Comparison of ENCODE assay signal across 21 cellular contexts in the genomic region with DNA sequence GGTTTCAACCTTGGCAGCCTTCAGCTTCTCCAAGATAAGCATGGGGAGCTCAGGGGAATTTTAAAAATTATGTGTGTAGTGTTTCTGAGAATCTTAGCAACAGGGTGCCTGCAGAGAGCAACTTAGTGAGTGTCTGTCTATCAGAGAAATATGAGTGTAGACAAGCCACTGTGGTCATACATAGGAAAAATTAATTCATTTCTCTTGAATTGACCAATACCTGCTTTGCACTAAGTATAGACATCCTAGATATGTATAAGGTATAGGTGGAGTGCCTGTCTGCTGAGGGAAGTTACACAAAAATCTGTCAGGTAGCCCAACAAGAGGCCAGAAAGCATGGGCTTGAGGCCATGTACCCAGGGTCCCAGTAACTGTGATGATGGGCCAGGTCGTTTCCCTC.
"Had no signal": no experiment of that assay in that cellular context is flagged by ENCODE, and none has a peak within 500 bp of the region (broad histone marks: within the 10 kb centered on the region; RNA-seq: fewer than 3 reads in every experiment).

No MANE protein-coding gene starts in this region.

- H3K27me3 ChIP-seq: MG63 had no signal

- H3K36me3 ChIP-seq: MG63 had no signal

- DNase-seq: activated B cell treated with CpG ODN at 0.5 μM for 24 hours; activated CD4-positive, alpha-beta T cell treated with anti-CD3 and anti-CD28 coated beads, Interleukin-2, amount 50 U/mL, for 4 hours; activated gamma-delta T cell treated with Interleukin-2 at 50 U/mL for 16 hours; activated naive CD4-positive, alpha-beta T cell treated with anti-CD3 and anti-CD28 coated beads, Interleukin-2, amount 50 U/mL, for 16 hours; activated T-cell treated with anti-CD3 and anti-CD28 coated beads for 4 hours; amygdala; MG63; MV-4-11; NCI-H1092 treated with DMSO at 0.1 percent for 48 hours; NCI-H1436; NCI-H1694 treated with DMSO at 0.1 percent for 48 hours; NCI-H2029 treated with DMSO at 0.1 percent for 48 hours; NCI-H345; NCI-H510A; NCI-H526 treated with DMSO at 0.1 percent for 48 hours; NCI-H82; SIG-M5; T-helper 2 cell; T1000 had no signal

- H3K9me3 ChIP-seq: MG63 had no signal

- H3K4me1 Mint-ChIP-seq: activated B cell treated with CpG ODN at 0.5 μM for 24 hours, brain had no signal

- H3K27ac Mint-ChIP-seq: activated B cell treated with CpG ODN at 0.5 μM for 24 hours, brain had no signal

- H3K4me3 Mint-ChIP-seq: activated B cell treated with CpG ODN at 0.5 μM for 24 hours; brain; central memory CD8-positive, alpha-beta T cell had no signal

- H3K9me3 Mint-ChIP-seq: activated B cell treated with CpG ODN at 0.5 μM for 24 hours; brain; central memory CD8-positive, alpha-beta T cell had no signal

- H3K27me3 Mint-ChIP-seq: activated B cell treated with CpG ODN at 0.5 μM for 24 hours; brain; central memory CD8-positive, alpha-beta T cell had no signal

- H3K4me3 ChIP-seq: MG63 had no signal
